ENCODE assay signal across 8 cellular contexts in genomic region chr11:833114-833791, GRCh38. TPM values are rescaled to one million over a fixed set of nuclear protein-coding genes. Genes with fewer than 3 reads are reported as not detected.
DNase-seq lines count a peak whose midpoint lies in the region; ATAC-seq, FAIRE-seq and TF ChIP-seq lines count a peak whose summit lies in the region.

No MANE protein-coding gene starts in this region.

- peak overlapping the region; percentile 77 to 78 for H3K4me3 Mint-ChIP-seq in stimulated activated naive B cell treated with anti-CD40 and anti-IgM and Interleukin-4, amounts not matched to agents 10 μg/mL and 1 μg/mL and 100 μg/mL, for 72 hours

- 0 to 1% methylated on average over 3 to 54 of the region's 55 CpGs for WGBS in body of pancreas, 2 donors

- intact Hi-C loops in body of pancreas (cut with DNase I): no loop called here

- no peak overlapping the region for H3K27ac Mint-ChIP-seq in stimulated activated naive B cell treated with anti-CD40 and anti-IgM and Interleukin-4, amounts not matched to agents 10 μg/mL and 1 μg/mL and 100 μg/mL, for 72 hours

- H3K9me3 ChIP-seq in NT2/D1 (ENCODE audit: insufficient read depth, low read length) (no peaks in the 10 kb centered on the region), body of pancreas (no peaks in the 10 kb centered on the region), keratinocyte (ENCODE audit: control insufficient read depth, low read depth, low read length) (no peaks in the 10 kb centered on the region)

- peak overlapping the region; percentile 98 for H3K4me2 ChIP-seq in keratinocyte (ENCODE audit: control insufficient read depth, extremely low read depth, insufficient read depth, low read depth, low read length)

- H3K27me3 ChIP-seq in NT2/D1 (ENCODE audit: insufficient read depth, insufficient read length) (peaks cover 37% of the 10 kb centered on the region), body of pancreas (no peaks in the 10 kb centered on the region), keratinocyte (ENCODE audit: control insufficient read depth, extremely low read depth, insufficient read depth, low read length) (peaks cover 29% of the 10 kb centered on the region)

- H3K4me3 ChIP-seq in NT2/D1 (ENCODE audit: insufficient read length, low read depth): peak overlapping the region; percentile 54
- H3K4me3 ChIP-seq in body of pancreas: peak overlapping the region; percentile 37 to 70
- H3K4me3 ChIP-seq in keratinocyte (ENCODE audit: control insufficient read depth in 2 of 3, extremely low read depth in 1 of 3, insufficient read depth in 2 of 3, low read depth in 1 of 3, low read length in 3 of 3): peak overlapping the region; percentile 78 to 86 (median 84)

- peaks cover 2% of the 10 kb centered on the region for H4K20me1 ChIP-seq in keratinocyte (ENCODE audit: control insufficient read depth, extremely low read depth, insufficient read depth, low read length)

- dilution Hi-C loops in keratinocyte (cut with MboI; ENCODE audit: extremely low pct_ligation_motif_present, low sequenced_read_pairs): no loop called here

- no peaks in the 10 kb centered on the region for H3K9me3 Mint-ChIP-seq in stimulated activated naive B cell treated with anti-CD40 and anti-IgM and Interleukin-4, amounts not matched to agents 10 μg/mL and 1 μg/mL and 100 μg/mL, for 72 hours

- peak; percentile 45 for ATAC-seq in body of pancreas
- ATAC-seq in stimulated activated naive B cell treated with anti-CD40 and anti-IgM and Interleukin-4, amounts not matched to agents 10 μg/mL and 1 μg/mL and 100 μg/mL, for 72 hours (replicated peaks): peak; percentile 51 to 53
- no peak for ATAC-seq in GM19328 (IDR thresholded peaks at IDR 0.05; ENCODE audit: unreplicated experiment)

- peak; percentile 36 for DNase-seq in activated naive CD4-positive, alpha-beta T cell treated with Interleukin-2 at 50 U/mL for 16 hours
- DNase-seq in activated naive CD4-positive, alpha-beta T cell (lab: John Stamatoyannopoulos, UW): no peak
- DNase-seq in NT2/D1 (ENCODE audit: low read depth, low spot score) (no peak), body of pancreas (peak; percentile 74 to 80 (median 78)), keratinocyte (ENCODE audit: low read depth, low spot score) (no peak), NCI-H1436 (lab: John Stamatoyannopoulos, UW) (no peak)
- DNase-seq in stimulated activated naive B cell treated with anti-CD40 and anti-IgM and Interleukin-4, amounts not matched to agents 10 μg/mL and 1 μg/mL and 100 μg/mL, for 72 hours: no peak

- H2AFZ ChIP-seq in keratinocyte (ENCODE audit: control insufficient read depth, low read length): no peak overlapping the region

- H3K36me3 ChIP-seq in NT2/D1 (ENCODE audit: insufficient read depth, insufficient read length, low read length) (peaks cover 35% of the 10 kb centered on the region), body of pancreas (replicated peaks in 1 of 2; ENCODE audit: insufficient read depth in 1 of 2, low read depth in 2 of 2) (peaks cover 0 to 11% of the 10 kb centered on the region in 2 donors), keratinocyte (ENCODE audit: control insufficient read depth in 2 of 2, extremely low read depth in 1 of 2, insufficient read depth in 2 of 2, low read length in 2 of 2) (peaks cover 7 to 17% of the 10 kb centered on the region in 2 experiments)

- H3K9me1 ChIP-seq in keratinocyte (ENCODE audit: control insufficient read depth, extremely low read depth, insufficient read depth, low read length): no peaks in the 10 kb centered on the region

- peaks cover 25 to 65% of the 10 kb centered on the region in 2 donors for H3K4me1 Mint-ChIP-seq in stimulated activated naive B cell treated with anti-CD40 and anti-IgM and Interleukin-4, amounts not matched to agents 10 μg/mL and 1 μg/mL and 100 μg/mL, for 72 hours

- FAIRE-seq in keratinocyte (lab: Jason Lieb, UNC): no peak

- peaks cover 31 to 40% of the 10 kb centered on the region in 2 donors for H3K27me3 Mint-ChIP-seq in stimulated activated naive B cell treated with anti-CD40 and anti-IgM and Interleukin-4, amounts not matched to agents 10 μg/mL and 1 μg/mL and 100 μg/mL, for 72 hours

- peaks cover 40% of the 10 kb centered on the region for H3K79me2 ChIP-seq in keratinocyte (ENCODE audit: control insufficient read depth, insufficient read depth, low read length)

- peak overlapping the region; percentile 96 to 99 (median 98) for H3K27ac ChIP-seq in body of pancreas
- H3K27ac ChIP-seq in keratinocyte (ENCODE audit: control insufficient read depth, insufficient read depth, low read length): peak overlapping the region; percentile 94

- TF ChIP-seq CTCF in body of pancreas (IDR thresholded peaks at IDR 0.05): no peak
- TF ChIP-seq CTCF in keratinocyte (optimal IDR thresholded peaks at IDR 0.05 in 1 of 3, IDR thresholded peaks at IDR 0.05 in 1 of 3, conservative IDR thresholded peaks at IDR 0.05 in 1 of 3; ENCODE audit: extremely low read depth in 1 of 3, insufficient read depth in 2 of 3, low read length in 3 of 3): no peak

- H3K4me1 ChIP-seq in NT2/D1 (ENCODE audit: insufficient read depth, insufficient read length): peaks cover 40% of the 10 kb centered on the region
- H3K4me1 ChIP-seq in body of pancreas: peaks cover 88% of the 10 kb centered on the region
- H3K4me1 ChIP-seq in keratinocyte (ENCODE audit: control insufficient read depth, extremely low read depth, insufficient read depth, low read length): peaks cover 43% of the 10 kb centered on the region

- H3K9ac ChIP-seq in NT2/D1 (ENCODE audit: insufficient read length, low read depth) (peak overlapping the region; percentile 83), keratinocyte (ENCODE audit: control insufficient read depth, extremely low read depth, insufficient read depth, low read length) (peak overlapping the region; percentile 95)

- H3K36me3 Mint-ChIP-seq in stimulated activated naive B cell treated with anti-CD40 and anti-IgM and Interleukin-4, amounts not matched to agents 10 μg/mL and 1 μg/mL and 100 μg/mL, for 72 hours: peaks cover 15 to 23% of the 10 kb centered on the region in 2 donors

- peak; percentile 69 to 86 (median 73) for TF ChIP-seq POLR2A in body of pancreas (IDR thresholded peaks at IDR 0.05)

RNA-seq across cellular contexts. Expression of gene CD151, which starts 0.5 kb away (rescaled TPM):
- total RNA-seq in body of pancreas: 100 to 1,000 TPM; 152 to 282 TPM
- 434 to 997 TPM (median 500 TPM) in 3 replicates for polyA plus RNA-seq in keratinocyte
- 184 TPM for polyA plus RNA-seq in keratinocyte (2011; ENCODE audit: low read depth)
- 356 and 591 TPM in 2 replicates for polyA plus RNA-seq in keratinocyte (2011; cell fraction: cytosol; rRNA removed)
- 672 and 821 TPM in 2 replicates for polyA plus RNA-seq in keratinocyte (2011; cell fraction: nucleus; rRNA removed)
- polyA plus RNA-seq in keratinocyte (2012; ENCODE audit: low replicate concordance): 312 and 611 TPM in 2 replicates
- polyA minus RNA-seq in keratinocyte: 548 to 874 TPM (median 870 TPM) in 3 replicates
- polyA minus RNA-seq in keratinocyte (2011; cell fraction: cytosol; rRNA and poly(A)+ RNA removed): 641 TPM
- 486 and 491 TPM in 2 replicates for polyA minus RNA-seq in keratinocyte (2011; cell fraction: nucleus; rRNA and poly(A)+ RNA removed)

RNA-seq across cellular contexts. Expression of gene CRACR2B, which starts 5.5 kb away (rescaled TPM):
- total RNA-seq in body of pancreas: 100 to 1,000 TPM; 134 to 368 TPM
- 0.17 to 1.1 TPM (median 0.34 TPM) in 3 replicates for polyA plus RNA-seq in keratinocyte
- 0.15 TPM for polyA plus RNA-seq in keratinocyte (2011; ENCODE audit: low read depth)
- polyA plus RNA-seq in keratinocyte (2011; cell fraction: cytosol; rRNA removed): 0.22 and 0.62 TPM in 2 replicates
- polyA plus RNA-seq in keratinocyte (2011; cell fraction: nucleus; rRNA removed): 0.47 and 0.84 TPM in 2 replicates
- 0.31 and 0.87 TPM in 2 replicates for polyA plus RNA-seq in keratinocyte (2012; ENCODE audit: low replicate concordance)
- polyA minus RNA-seq in keratinocyte: 0.20 TPM in 1 of 3 replicates, not detected in the others
- 3.1 TPM for polyA minus RNA-seq in keratinocyte (2011; cell fraction: cytosol; rRNA and poly(A)+ RNA removed)
- not detected in 2 replicates for polyA minus RNA-seq in keratinocyte (2011; cell fraction: nucleus; rRNA and poly(A)+ RNA removed)

RNA-seq across cellular contexts. Expression of gene POLR2L, which starts 9.1 kb away (rescaled TPM):
- total RNA-seq in body of pancreas: 10 to 100 TPM; 33.5 to 83.4 TPM
- polyA plus RNA-seq in keratinocyte: 145 to 308 TPM (median 245 TPM) in 3 replicates
- polyA plus RNA-seq in keratinocyte (2011; ENCODE audit: low read depth): 53.9 TPM
- 254 and 686 TPM in 2 replicates for polyA plus RNA-seq in keratinocyte (2011; cell fraction: cytosol; rRNA removed)
- 57.9 and 117 TPM in 2 replicates for polyA plus RNA-seq in keratinocyte (2011; cell fraction: nucleus; rRNA removed)
- polyA plus RNA-seq in keratinocyte (2012; ENCODE audit: low replicate concordance): 439 and 595 TPM in 2 replicates
- 169 to 422 TPM (median 281 TPM) in 3 replicates for polyA minus RNA-seq in keratinocyte
- polyA minus RNA-seq in keratinocyte (2011; cell fraction: cytosol; rRNA and poly(A)+ RNA removed): 635 TPM
- 83.4 and 100 TPM in 2 replicates for polyA minus RNA-seq in keratinocyte (2011; cell fraction: nucleus; rRNA and poly(A)+ RNA removed)

RNA-seq across cellular contexts. Expression of gene TSPAN4, which starts 9.4 kb away (rescaled TPM):
- 10 to 100 TPM; 44.9 to 87.7 TPM for total RNA-seq in body of pancreas
- 42.1 to 73.0 TPM (median 70.8 TPM) in 3 replicates for polyA plus RNA-seq in keratinocyte
- 14.6 TPM for polyA plus RNA-seq in keratinocyte (2011; ENCODE audit: low read depth)
- 25.9 and 74.4 TPM in 2 replicates for polyA plus RNA-seq in keratinocyte (2011; cell fraction: cytosol; rRNA removed)
- polyA plus RNA-seq in keratinocyte (2011; cell fraction: nucleus; rRNA removed): 97.5 and 133 TPM in 2 replicates
- 53.2 and 84.1 TPM in 2 replicates for polyA plus RNA-seq in keratinocyte (2012; ENCODE audit: low replicate concordance)
- polyA minus RNA-seq in keratinocyte: 45.2 to 67.9 TPM (median 59.9 TPM) in 3 replicates
- polyA minus RNA-seq in keratinocyte (2011; cell fraction: cytosol; rRNA and poly(A)+ RNA removed): 67.5 TPM
- 28.2 and 31.7 TPM in 2 replicates for polyA minus RNA-seq in keratinocyte (2011; cell fraction: nucleus; rRNA and poly(A)+ RNA removed)

RNA-seq across cellular contexts. Expression of gene PNPLA2, which starts 14.5 kb away (rescaled TPM):
- 100 to 1,000 TPM in 1 of 2 donors, 10 to 100 TPM in 1; 72.1 to 351 TPM for total RNA-seq in body of pancreas
- 5.3 to 14.3 TPM (median 10.2 TPM) in 3 replicates for polyA plus RNA-seq in keratinocyte
- 7.8 TPM for polyA plus RNA-seq in keratinocyte (2011; ENCODE audit: low read depth)
- 7.5 and 14.2 TPM in 2 replicates for polyA plus RNA-seq in keratinocyte (2011; cell fraction: cytosol; rRNA removed)
- polyA plus RNA-seq in keratinocyte (2011; cell fraction: nucleus; rRNA removed): 62.4 and 82.8 TPM in 2 replicates
- polyA plus RNA-seq in keratinocyte (2012; ENCODE audit: low replicate concordance): 23.7 and 65.0 TPM in 2 replicates
- polyA minus RNA-seq in keratinocyte: 14.7 to 28.3 TPM (median 22.9 TPM) in 3 replicates
- polyA minus RNA-seq in keratinocyte (2011; cell fraction: cytosol; rRNA and poly(A)+ RNA removed): 16.7 TPM
- 29.9 and 33.8 TPM in 2 replicates for polyA minus RNA-seq in keratinocyte (2011; cell fraction: nucleus; rRNA and poly(A)+ RNA removed)

Comparison
In these comparisons a context has a peak if more than half of its experiments do, and no peak if none do; other contexts are left out.
1. DNase-seq: peak in activated naive CD4-positive, alpha-beta T cell treated with Interleukin-2 at 50 U/mL for 16 hours (single experiment) and body of pancreas (4 of 4); none in activated naive CD4-positive, alpha-beta T cell (0 of 4), NT2/D1 (single experiment), keratinocyte (single experiment), stimulated activated naive B cell treated with anti-CD40 and anti-IgM and Interleukin-4, amounts not matched to agents 10 μg/mL and 1 μg/mL and 100 μg/mL, for 72 hours (single experiment) and NCI-H1436 (single experiment).
2. Peak in every context shown above with its lines, with median percentiles within 50 percentile points of each other: H3K4me3 ChIP-seq.